ENCODE assay signal across 26 cellular contexts in the genomic region with DNA sequence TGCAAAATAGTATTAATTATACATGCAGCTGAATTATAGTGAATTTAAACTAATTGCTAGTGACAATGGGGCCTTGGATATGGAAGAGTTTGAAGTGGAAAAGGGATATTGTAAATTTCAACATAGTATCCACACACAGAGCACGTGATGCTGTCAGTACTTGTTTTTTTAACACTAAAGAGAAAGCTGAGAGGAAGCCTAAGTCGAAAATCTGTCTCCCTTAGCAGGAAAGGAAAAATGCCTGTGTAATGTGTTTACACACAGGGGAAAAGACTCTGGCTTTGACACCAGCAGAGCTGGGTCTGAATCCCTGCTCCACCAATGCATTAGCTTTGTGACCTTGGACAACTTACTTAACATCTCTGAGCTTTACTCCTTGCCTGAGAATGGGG. TPM values are rescaled to one million over a fixed set of nuclear protein-coding genes. Genes with fewer than 3 reads are reported as not detected.
DNase-seq lines count a peak whose midpoint lies in the region; ATAC-seq, FAIRE-seq and TF ChIP-seq lines count a peak whose summit lies in the region.
"Had no signal": no experiment of that assay in that cellular context is flagged by ENCODE, and none has a peak within 500 bp of the region (broad histone marks: within the 10 kb centered on the region; RNA-seq: fewer than 3 reads in every experiment).

No MANE protein-coding gene starts in this region.

- intact Hi-C loops in left cardiac atrium (cut with DNase I) (no loop called here), heart left ventricle (cut with DNase I) (no loop called here)

- ATAC-seq in left cardiac atrium (peak; percentile 18 to 41), heart left ventricle (no peak)
- ATAC-seq: esophagus mucosa; naive thymus-derived CD8-positive, alpha-beta T cell; psoas muscle had no signal

- FAIRE-seq in GM19239 (lab: Jason Lieb, UNC), result no peak
- FAIRE-seq: G401.6 had no signal

- no peak for TF ChIP-seq CTCF in heart left ventricle (IDR thresholded peaks at IDR 0.05)
- no peak for TF ChIP-seq CTCF in astrocyte of the spinal cord (IDR thresholded peaks at IDR 0.05; ENCODE audit: low read depth, low read length)

- TF ChIP-seq POLR2A in heart left ventricle (IDR thresholded peaks at IDR 0.05), result no peak

- H3K4me3 ChIP-seq in heart left ventricle, result no peak overlapping the region
- H3K4me3 ChIP-seq in astrocyte of the spinal cord (ENCODE audit: low read depth, low read length), result no peak overlapping the region
- H3K4me3 ChIP-seq: breast epithelium, PC-9, psoas muscle, SJCRH30, spleen, suprapubic skin had no signal

- no peaks in the 10 kb centered on the region for H3K9me3 ChIP-seq in heart left ventricle
- H3K9me3 ChIP-seq: breast epithelium, psoas muscle, SJCRH30, spleen, suprapubic skin had no signal

- H3K27me3 ChIP-seq in heart left ventricle, result no peaks in the 10 kb centered on the region
- H3K27me3 ChIP-seq: breast epithelium, SJCRH30, spleen, suprapubic skin had no signal

- 48 to 55% (median 50%) methylated on average over 2 of the region's 2 CpGs for WGBS in heart left ventricle, 4 donors

- peaks cover 0 to 100% (median 100%) of the 10 kb centered on the region in 9 donors for H3K36me3 ChIP-seq in heart left ventricle

- H3K27ac ChIP-seq in heart left ventricle, result no peak overlapping the region
- H3K27ac ChIP-seq: breast epithelium, C4-2B, PC-9, psoas muscle, spleen, suprapubic skin, WERI-Rb-1 had no signal

- DNase-seq in left cardiac atrium (no peak), heart left ventricle (no peak), astrocyte of the spinal cord (ENCODE audit: low read depth, low spot score) (peak; percentile 5), iris pigment epithelial cell (ENCODE audit: low read depth) (peak; percentile 44), stromal cell of bone marrow (ENCODE audit: low read depth) (peak; percentile 25), inferior parietal cortex (ENCODE audit: extremely low spot score) (no peak), SK-N-DZ (ENCODE audit: low spot score) (no peak), GM19239 (ENCODE audit: insufficient read length, low spot score) (no peak)
- DNase-seq: activated CD4-positive, alpha-beta T cell treated with anti-CD3 and anti-CD28 coated beads, Interleukin-2, amount 50 U/mL, for 48 hours; activated naive CD4-positive, alpha-beta T cell treated with anti-CD3 and anti-CD28 coated beads, Interleukin-2, amount 50 U/mL, for 16 hours; DMS 273 treated with DMSO at 0.1 percent for 48 hours; head of caudate nucleus; islet precursor cell; naive thymus-derived CD8-positive, alpha-beta T cell; NCI-H1694 treated with DMSO at 0.1 percent for 48 hours; psoas muscle; SJCRH30; spleen; T-helper 2 cell; WERI-Rb-1 had no signal

- peaks cover 0 to 10% (median 2%) of the 10 kb centered on the region in 12 donors for H3K4me1 ChIP-seq in heart left ventricle
- H3K4me1 ChIP-seq: breast epithelium, psoas muscle, SJCRH30, spleen, suprapubic skin had no signal

- in situ Hi-C loops in astrocyte of the spinal cord (cut with HindIII; ENCODE audit: low sequenced_read_pairs), result no loop called here

RNA-seq across cellular contexts. Expression of a gene that starts 42.6 kb away (rescaled TPM):
- total RNA-seq in left cardiac atrium (under 1 TPM in 1 of 2 donors, not detected in 1; 0.13 TPM), heart left ventricle (under 1 TPM in 1 of 9 donors, not detected in 8; 0.45 TPM)
- under 1 TPM in 1 of 2 donors, not detected in 1; 0.04 TPM for polyA plus RNA-seq in heart left ventricle
- polyA plus RNA-seq in SK-N-DZ (2014; cell fraction: cytosol; rRNA removed), result 0.07 and 0.12 TPM in 2 replicates
- polyA plus RNA-seq in SK-N-DZ (2014; cell fraction: nucleus; rRNA removed), result not detected in 2 replicates
- total RNA-seq: naive thymus-derived CD8-positive, alpha-beta T cell; psoas muscle had no signal
- polyA plus RNA-seq: naive thymus-derived CD8-positive, alpha-beta T cell had no signal

Comparison
In these comparisons a context has a peak if more than half of its experiments do, and no peak if none do; other contexts are left out.
1. ATAC-seq: peak in left cardiac atrium (2 of 2); none in heart left ventricle (0 of 4).
2. DNase-seq: peak in astrocyte of the spinal cord (single experiment), iris pigment epithelial cell (single experiment) and stromal cell of bone marrow (single experiment); none in left cardiac atrium (single experiment), heart left ventricle (0 of 5), inferior parietal cortex (single experiment), SK-N-DZ (single experiment) and GM19239 (single experiment).